In genomic region chr13:103983948-103984347, GRCh38 we compare ENCODE assay signal across 25 cellular contexts.
"Had no signal": no experiment of that assay in that cellular context is flagged by ENCODE, and none has a peak within 500 bp of the region (broad histone marks: within the 10 kb centered on the region; RNA-seq: fewer than 3 reads in every experiment).

No MANE protein-coding gene starts in this region.

- H3K27ac ChIP-seq: coronary artery, dorsolateral prefrontal cortex, epithelial cell of prostate, esophagus squamous epithelium, gastrocnemius medialis, heart right ventricle, left lung, lower lobe of right lung had no signal

- ATAC-seq: esophagus mucosa; gastrocnemius medialis; heart right ventricle; left cardiac atrium; left lung; left ventricle myocardium superior; lower lobe of right lung; mucosa of descending colon; naive thymus-derived CD8-positive, alpha-beta T cell had no signal

- H3K27me3 ChIP-seq: dorsolateral prefrontal cortex, esophagus squamous epithelium, gastrocnemius medialis, left lung had no signal

- H3K4me1 Mint-ChIP-seq: naive B cell; naive thymus-derived CD8-positive, alpha-beta T cell had no signal

- H3K36me3 ChIP-seq: esophagus squamous epithelium, gastrocnemius medialis, heart right ventricle, left lung, lower lobe of right lung had no signal

- DNase-seq: dermis blood vessel endothelial cell; dorsolateral prefrontal cortex; effector CD4-positive, alpha-beta T cell; effector memory CD4-positive, alpha-beta T cell; erythroblast; esophagus squamous epithelium; foreskin fibroblast; foreskin melanocyte; gastrocnemius medialis; glutamatergic neuron; head of caudate nucleus; heart right ventricle; hippocampal formation; left cardiac atrium; left lung; left ventricle myocardium superior; lower lobe of right lung; mesenchymal stem cell; mucosa of descending colon; naive B cell; naive thymus-derived CD8-positive, alpha-beta T cell had no signal

- H3K4me3 ChIP-seq: coronary artery, dorsolateral prefrontal cortex, esophagus squamous epithelium, gastrocnemius medialis, heart right ventricle, left lung, lower lobe of right lung, mucosa of descending colon had no signal

- H3K4me1 ChIP-seq: esophagus squamous epithelium, gastrocnemius medialis, heart right ventricle, left lung, lower lobe of right lung had no signal

- H3K9me3 ChIP-seq: esophagus squamous epithelium, gastrocnemius medialis, heart right ventricle, lower lobe of right lung, mucosa of descending colon had no signal

- H3K27ac Mint-ChIP-seq: mesothelial cell of epicardium; naive B cell; naive thymus-derived CD8-positive, alpha-beta T cell had no signal

- H3K27me3 Mint-ChIP-seq: naive B cell; naive thymus-derived CD8-positive, alpha-beta T cell had no signal

- H3K36me3 Mint-ChIP-seq: mesothelial cell of epicardium; naive B cell; naive thymus-derived CD8-positive, alpha-beta T cell had no signal

- H3K9me3 Mint-ChIP-seq: naive B cell had no signal

- H3K4me3 Mint-ChIP-seq: mesothelial cell of epicardium; naive B cell; naive thymus-derived CD8-positive, alpha-beta T cell had no signal
